Comparison of ENCODE assay signal across 8 cellular contexts in genomic region chr5:137498736-137499505, GRCh38. TPM values are rescaled to one million over a fixed set of nuclear protein-coding genes. Genes with fewer than 3 reads are reported as not detected.
DNase-seq lines count a peak whose midpoint lies in the region; ATAC-seq, FAIRE-seq and TF ChIP-seq lines count a peak whose summit lies in the region.

Gene SPOCK1, minus strand, starts transcription at chr5:137499326.

- no peak within 1 kb of the TSS for H3K9ac ChIP-seq in kidney (ENCODE audit: low read length in 2 of 2)

- DNase-seq in NCI-H524 (lab: John Stamatoyannopoulos, UW) (peak; percentile 52 to 75), NCI-H524 treated with DMSO at 0.1 percent for 48 hours (lab: John Stamatoyannopoulos, UW) (no peak), NCI-H1417 (lab: John Stamatoyannopoulos, UW) (peak; percentile 70 to 81 (median 78)), cerebellar cortex (ENCODE audit: low spot score) (peak; percentile 71), kidney (peak; percentile 88)
- DNase-seq in stimulated activated CD4-positive, alpha-beta T cell treated with anti-CD3 and anti-CD28 coated beads, Interleukin-15, amount 100 ng/mL, for 24 hours: peak; percentile 78

- no peaks in the 10 kb centered on the region for H3K36me3 ChIP-seq in kidney (ENCODE audit: control insufficient read depth in 1 of 2, insufficient read depth in 2 of 2, low read length in 2 of 2)

- ATAC-seq in HG02642 (IDR thresholded peaks at IDR 0.05; ENCODE audit: poor library complexity, unreplicated experiment): peak; percentile 92

- H3K4me3 ChIP-seq in WI38 (ENCODE audit: low read depth, low read length) (peak within 1 kb of the TSS; percentile 59), kidney (ENCODE audit: low read length in 2 of 2) (peak within 1 kb of the TSS; percentile 38 to 52)

- H3K27ac ChIP-seq in kidney (ENCODE audit: low read depth in 2 of 2, low read length in 2 of 2): no peak within 1 kb of the TSS

- intact Hi-C loops in kidney (cut with DNase I): loop anchor here (5.0 kb wide), 1 partner anchor 177 kb away; no protein-coding TSS in a partner anchor

- no peak for FAIRE-seq in kidney (lab: Jason Lieb, UNC)

- TF ChIP-seq CTCF in WI38 (IDR thresholded peaks at IDR 0.05; ENCODE audit: low read depth, low read length) (peak; percentile 44; the same call in 1 of the 2 replicates), kidney (IDR thresholded peaks at IDR 0.05; ENCODE audit: borderline replicate concordance, extremely low read depth, insufficient read depth) (peak; percentile 95)

- no peaks in the 10 kb centered on the region for H3K9me3 ChIP-seq in kidney (ENCODE audit: control insufficient read depth in 1 of 2, low read length in 2 of 2)

- H3K4me1 ChIP-seq in kidney (ENCODE audit: control insufficient read depth in 1 of 2, insufficient read depth in 1 of 2, low read depth in 1 of 2, low read length in 2 of 2): no peaks in the 10 kb centered on the region

RNA-seq across cellular contexts. Expression of gene SPOCK1, which starts in this region (rescaled TPM):
- total RNA-seq in kidney: 15.7 TPM
- 32.8 TPM for polyA plus RNA-seq in kidney (ENCODE audit: insufficient read depth, low read depth, low replicate concordance)
